In the genomic region with DNA sequence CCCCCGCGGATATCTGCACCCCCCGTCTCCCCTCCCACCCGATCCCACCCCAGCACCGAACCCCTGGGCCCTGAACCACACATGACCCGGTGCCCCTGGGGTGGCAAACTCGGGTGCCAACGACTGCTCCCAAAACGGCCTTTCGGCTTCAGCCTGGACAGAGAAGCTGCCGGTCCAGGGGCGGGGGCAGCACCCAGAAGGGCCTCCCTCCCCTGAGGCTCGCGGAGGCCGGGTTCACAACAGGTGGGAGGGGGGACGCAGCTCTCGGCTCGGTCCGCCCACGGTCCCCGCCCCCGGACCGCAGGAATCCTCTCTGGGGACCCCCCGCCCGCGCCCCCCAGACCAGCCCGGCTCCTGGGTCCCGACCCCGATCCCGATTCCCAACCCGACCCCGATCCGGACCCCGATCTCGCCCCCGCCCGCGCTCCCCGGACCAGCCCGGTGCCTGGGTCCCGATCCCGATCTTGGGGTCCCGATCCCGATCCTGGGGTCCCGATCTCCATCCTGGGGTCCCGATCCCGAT, we compare ENCODE assay signal across 8 cellular contexts. TPM values are rescaled to one million over a fixed set of nuclear protein-coding genes. Genes with fewer than 3 reads are reported as not detected.
DNase-seq lines count a peak whose midpoint lies in the region; ATAC-seq, FAIRE-seq and TF ChIP-seq lines count a peak whose summit lies in the region.

No MANE protein-coding gene starts in this region.

- FAIRE-seq in H54 (lab: Jason Lieb, UNC), result no peak

- H3K27me3 ChIP-seq in layer of hippocampus (ENCODE audit: control insufficient read depth, insufficient read depth, low read length) (peaks cover 5% of the 10 kb centered on the region), testis (no peaks in the 10 kb centered on the region)

- H3K27me3 Mint-ChIP-seq in activated CD4-positive, alpha-beta T cell treated with anti-CD3 and anti-CD28 coated beads, Interleukin-2, amount 10 ng/mL, durations not matched to agents 24 days and 14 days, result peaks cover 23% of the 10 kb centered on the region

- no peaks in the 10 kb centered on the region for H3K9me3 Mint-ChIP-seq in activated CD4-positive, alpha-beta T cell treated with anti-CD3 and anti-CD28 coated beads, Interleukin-2, amount 10 ng/mL, durations not matched to agents 24 days and 14 days

- TF ChIP-seq CTCF in astrocyte of the cerebellum (IDR thresholded peaks at IDR 0.05; ENCODE audit: low read depth, low read length, missing control alignments) (no peak), testis (IDR thresholded peaks at IDR 0.05) (no peak)

- 0 to 4% methylated on average over 1 to 36 of the region's 47 CpGs for WGBS in testis, 2 donors

- in situ Hi-C loops in astrocyte of the cerebellum (cut with HindIII; ENCODE audit: low sequenced_read_pairs), result no loop called here

- no peak overlapping the region for H3K27ac Mint-ChIP-seq in activated CD4-positive, alpha-beta T cell treated with anti-CD3 and anti-CD28 coated beads, Interleukin-2, amount 10 ng/mL, durations not matched to agents 24 days and 14 days

- H3K4me3 ChIP-seq in astrocyte of the cerebellum (ENCODE audit: low read depth, low read length) (peak overlapping the region; percentile 76), testis (peak overlapping the region; percentile 65 to 79)

- intact Hi-C loops in activated CD4-positive, alpha-beta T cell treated with anti-CD3 and anti-CD28 coated beads, Interleukin-2, amount 10 ng/mL, durations not matched to agents 24 days and 14 days (cut with micrococcal nuclease), result no loop called here
- intact Hi-C loops in testis (cut with DNase I; ENCODE audit: low total_unique reads), result no loop called here

- H3K4me1 Mint-ChIP-seq in activated CD4-positive, alpha-beta T cell treated with anti-CD3 and anti-CD28 coated beads, Interleukin-2, amount 10 ng/mL, durations not matched to agents 24 days and 14 days, result peaks cover 5% of the 10 kb centered on the region

- no peaks in the 10 kb centered on the region for H3K36me3 ChIP-seq in testis (ENCODE audit: low read depth, missing control alignments)

- DNase-seq in activated CD4-positive, alpha-beta T cell treated with anti-CD3 and anti-CD28 coated beads, Interleukin-2, amount 10 ng/mL, durations not matched to agents 24 days and 14 days, result peak; percentile 70
- no peak for DNase-seq in activated CD4-positive, alpha-beta T cell treated with anti-CD3 and anti-CD28 coated beads, Interleukin-2, amount 50 U/mL, for 4 hours
- DNase-seq in astrocyte of the cerebellum (ENCODE audit: low read depth) (no peak), testis (no peak), H54 (ENCODE audit: insufficient read length, low spot score) (no peak), NCI-H1048 (lab: John Stamatoyannopoulos, UW) (no peak)

- TF ChIP-seq POLR2A in testis (IDR thresholded peaks at IDR 0.05), result no peak
- no peak for TF ChIP-seq POLR2A in H54 (IDR thresholded peaks at IDR 0.05; ENCODE audit: low read depth, low read length)

- no peak for ATAC-seq in GM21515 (IDR thresholded peaks at IDR 0.05; ENCODE audit: unreplicated experiment)

- peaks cover 12% of the 10 kb centered on the region for H3K4me1 ChIP-seq in testis

- H3K4me3 Mint-ChIP-seq in activated CD4-positive, alpha-beta T cell treated with anti-CD3 and anti-CD28 coated beads, Interleukin-2, amount 10 ng/mL, durations not matched to agents 24 days and 14 days, result peak overlapping the region; percentile 72

- no peaks in the 10 kb centered on the region for H3K9me3 ChIP-seq in testis

- H3K36me3 Mint-ChIP-seq in activated CD4-positive, alpha-beta T cell treated with anti-CD3 and anti-CD28 coated beads, Interleukin-2, amount 10 ng/mL, durations not matched to agents 24 days and 14 days (ENCODE audit: low read depth), result no peaks in the 10 kb centered on the region

- H3K27ac ChIP-seq in layer of hippocampus (ENCODE audit: low read depth, low read length) (peak overlapping the region; percentile 65), testis (no peak overlapping the region)

RNA-seq across cellular contexts. Expression of a gene that starts 0.6 kb away (rescaled TPM):
- total RNA-seq in activated CD4-positive, alpha-beta T cell treated with anti-CD3 and anti-CD28 coated beads, Interleukin-2, amount 10 ng/mL, durations not matched to agents 24 days and 14 days, result 58.9 and 66.4 TPM in 2 replicates
- 10 to 100 TPM; 42.1 to 52.7 TPM for total RNA-seq in testis
- 30.6 TPM for polyA plus RNA-seq in testis (ENCODE audit: insufficient read depth, low read depth, low replicate concordance)
